ENCODE assay signal across 8 cellular contexts in the genomic region with DNA sequence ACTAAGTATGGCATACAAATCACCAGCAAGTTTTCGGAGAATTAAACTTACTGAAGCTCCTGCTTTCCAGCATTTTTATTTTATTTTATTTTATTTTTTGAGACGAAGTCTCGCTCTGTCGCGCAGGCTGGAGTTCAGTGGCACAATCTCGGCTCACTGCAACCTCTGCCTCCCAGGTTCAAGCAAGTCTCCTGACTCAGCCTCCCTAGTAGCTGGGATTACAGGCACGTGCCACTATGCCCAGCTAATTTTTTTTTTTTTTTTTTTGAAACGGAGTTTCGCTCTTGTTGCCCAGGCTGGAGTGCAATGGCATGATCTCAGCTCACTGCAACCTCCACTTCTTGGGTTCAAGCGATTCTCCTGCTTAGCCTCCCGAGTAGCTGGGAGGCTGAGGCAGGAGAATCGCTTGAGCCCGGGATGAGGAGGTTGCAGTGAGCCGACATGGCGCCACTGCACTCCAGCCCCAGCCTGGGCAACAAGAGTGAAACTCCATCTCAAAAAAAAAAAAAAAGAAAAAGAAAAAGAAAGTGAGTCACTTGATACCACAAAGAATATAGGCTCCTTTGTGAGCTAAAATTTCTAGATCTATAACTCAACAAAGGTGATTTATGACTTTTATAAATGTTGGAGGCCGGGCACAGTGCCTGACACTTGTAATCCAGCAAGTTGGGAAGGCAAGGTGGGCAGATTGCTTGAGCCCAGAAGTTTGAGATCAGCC. TPM values are rescaled to one million over a fixed set of nuclear protein-coding genes. Genes with fewer than 3 reads are reported as not detected.
DNase-seq lines count a peak whose midpoint lies in the region; ATAC-seq and TF ChIP-seq lines count a peak whose summit lies in the region.
"Not testable (repeated sequence)": the region's sequence is repeated elsewhere in the genome, so short reads cannot be mapped to it uniquely, and the experiment has no call there.

No MANE protein-coding gene starts in this region.

- not testable (repeated sequence) for H3K9me3 Mint-ChIP-seq in activated CD8-positive, alpha-beta T cell treated with anti-CD3 and anti-CD28 coated beads for 36 hours; dendritic cell treated with granulocyte-macrophage colony-stimulating factor and Interleukin-4, amounts not matched to agents 40 ng/mL and 50 ng/mL, for 4 days

- not testable (repeated sequence) for H3K36me3 Mint-ChIP-seq in activated CD8-positive, alpha-beta T cell treated with anti-CD3 and anti-CD28 coated beads for 36 hours (ENCODE audit: low read depth); dendritic cell treated with granulocyte-macrophage colony-stimulating factor and Interleukin-4, amounts not matched to agents 40 ng/mL and 50 ng/mL, for 4 days (ENCODE audit: low read depth)

- POLR2A ChIA-PET in OCI-LY7 (lab: Charles Lee) = interaction anchor here (0.6 to 7.8 kb wide), 31 partner anchors 9 to 171 kb away, joined by 3 to 76 read pairs (median 6); no protein-coding TSS in a partner anchor
- POLR2A ChIA-PET in activated CD8-positive, alpha-beta T cell treated with anti-CD3 and anti-CD28 coated beads for 36 hours (lab: Charles Lee) = interaction anchor here (0.6 to 1.2 kb wide), 2 partner anchors 11 kb away, joined by 3 read pairs; no protein-coding TSS in a partner anchor

- peaks cover 0 to 16% (median 7%) of the 10 kb centered on the region in 11 experiments; a peak in 17 of 22 replicates for H3K9me3 ChIP-seq in BLaER1 treated with 17β-estradiol and CSF1 and Interleukin-3, amounts not matched to agents 10 nM and 100 nM (replicated peaks in 1 of 11)
- H3K9me3 ChIP-seq in OCI-LY7 (ENCODE audit: low read length) = not testable (repeated sequence)

- not testable (repeated sequence) for DNase-seq in OCI-LY7 (ENCODE audit: low spot score)
- DNase-seq in activated CD8-positive, alpha-beta T cell treated with anti-CD3 and anti-CD28 coated beads for 36 hours = peak; percentile 14
- DNase-seq in stimulated activated CD4-positive, alpha-beta T cell treated with anti-CD3 and anti-CD28 coated beads, Interleukin-4, amount 100 ng/mL, for 1 hour = peak; percentile 8

- H3K9ac ChIP-seq in BLaER1 treated with 17β-estradiol and CSF1 and Interleukin-3, amounts not matched to agents 10 nM and 100 nM = peak overlapping the region; percentile 66 to 77 (median 73); a peak in 21 of 22 replicates

- intact Hi-C loops in OCI-LY7 (cut with micrococcal nuclease; ENCODE audit: unreplicated experiment) = loop anchor here (2.0 to 5.0 kb wide), 4 partner anchors 54 to 153 kb away; a partner anchor contains a TSS
- intact Hi-C loops in activated CD8-positive, alpha-beta T cell treated with anti-CD3 and anti-CD28 coated beads for 36 hours (cut with micrococcal nuclease); dendritic cell treated with granulocyte-macrophage colony-stimulating factor and Interleukin-4, amounts not matched to agents 40 ng/mL and 50 ng/mL, for 4 days (cut with micrococcal nuclease): not testable (repeated sequence)

- CTCF ChIA-PET in OCI-LY7 (lab: Charles Lee; ENCODE audit: unreplicated experiment) = interaction anchor here (0.5 to 1.9 kb wide), 7 partner anchors 23 to 117 kb away, joined by 3 to 7 read pairs (median 4); no protein-coding TSS in a partner anchor
- CTCF ChIA-PET in activated CD8-positive, alpha-beta T cell treated with anti-CD3 and anti-CD28 coated beads for 36 hours (lab: Charles Lee) = interaction anchor here (0.7 to 2.1 kb wide), 9 partner anchors 10 to 117 kb away, joined by 3 to 6 read pairs (median 3); no protein-coding TSS in a partner anchor

- not testable (repeated sequence) for TF ChIP-seq CTCF in OCI-LY7 (conservative IDR thresholded peaks at IDR 0.05; ENCODE audit: low read length); activated CD8-positive, alpha-beta T cell treated with anti-CD3 and anti-CD28 coated beads for 36 hours (IDR thresholded peaks at IDR 0.05)

- peak; percentile 24 for ATAC-seq in GM18909 (IDR thresholded peaks at IDR 0.05; ENCODE audit: poor library complexity, unreplicated experiment)
- peak; percentile 10 for ATAC-seq in GM21786 (IDR thresholded peaks at IDR 0.05; ENCODE audit: unreplicated experiment)
- peak; percentile 38 for ATAC-seq in HG03280 (IDR thresholded peaks at IDR 0.05; ENCODE audit: unreplicated experiment)
- peak; percentile 56 for ATAC-seq in activated CD8-positive, alpha-beta T cell treated with anti-CD3 and anti-CD28 coated beads for 36 hours

- H2AFZ ChIP-seq in OCI-LY7 (ENCODE audit: low read length) = not testable (repeated sequence)

- H3K4me1 Mint-ChIP-seq in activated CD8-positive, alpha-beta T cell treated with anti-CD3 and anti-CD28 coated beads for 36 hours (ENCODE audit: low read depth) = peaks cover 33% of the 10 kb centered on the region
- H3K4me1 Mint-ChIP-seq in dendritic cell treated with granulocyte-macrophage colony-stimulating factor and Interleukin-4, amounts not matched to agents 40 ng/mL and 50 ng/mL, for 4 days (ENCODE audit: low read depth) = peaks cover 76% of the 10 kb centered on the region

- not testable (repeated sequence) for H3K27me3 ChIP-seq in BLaER1 treated with 17β-estradiol and CSF1 and Interleukin-3, amounts not matched to agents 10 nM and 100 nM

- peak overlapping the region; percentile 72 for H3K27ac Mint-ChIP-seq in activated CD8-positive, alpha-beta T cell treated with anti-CD3 and anti-CD28 coated beads for 36 hours
- H3K27ac Mint-ChIP-seq in dendritic cell treated with granulocyte-macrophage colony-stimulating factor and Interleukin-4, amounts not matched to agents 40 ng/mL and 50 ng/mL, for 4 days = peak overlapping the region; percentile 98

- H4K20me1 ChIP-seq in BLaER1 treated with 17β-estradiol and CSF1 and Interleukin-3, amounts not matched to agents 10 nM and 100 nM; OCI-LY7 (ENCODE audit: insufficient read depth, low read length): not testable (repeated sequence)

- peaks cover 76 to 88% (median 80%) of the 10 kb centered on the region in 10 experiments for H3K4me1 ChIP-seq in BLaER1 treated with 17β-estradiol and CSF1 and Interleukin-3, amounts not matched to agents 10 nM and 100 nM
- H3K4me1 ChIP-seq in OCI-LY7 (ENCODE audit: insufficient read depth, low read length, poor library complexity, severe bottlenecking) = peaks cover 93% of the 10 kb centered on the region

- H3K79me2 ChIP-seq in OCI-LY7 (ENCODE audit: insufficient read depth, low read depth, low read length) = not testable (repeated sequence)

- H3K27ac ChIP-seq in BLaER1 treated with 17β-estradiol and CSF1 and Interleukin-3, amounts not matched to agents 10 nM and 100 nM = peak overlapping the region; percentile 81 to 95 (median 85)
- peak overlapping the region; percentile 98 for H3K27ac ChIP-seq in OCI-LY7 (ENCODE audit: low read depth, low read length, poor library complexity, severe bottlenecking)

- H3K4me3 ChIP-seq in BLaER1 treated with 17β-estradiol and CSF1 and Interleukin-3, amounts not matched to agents 10 nM and 100 nM = peak overlapping the region in 3 of 10 experiments; percentile 1 to 11 (median 3); a peak in 1 of 20 replicates
- peak overlapping the region; percentile 45 for H3K4me3 ChIP-seq in OCI-LY7 (ENCODE audit: low read depth, low read length, poor library complexity, severe bottlenecking)

- not testable (repeated sequence) for H3K36me3 ChIP-seq in BLaER1 treated with 17β-estradiol and CSF1 and Interleukin-3, amounts not matched to agents 10 nM and 100 nM; OCI-LY7 (ENCODE audit: insufficient read depth, low read length)

- not testable (repeated sequence) for H3K9me2 ChIP-seq in OCI-LY7 (ENCODE audit: insufficient read depth, low read length)

- not testable (repeated sequence) for H3K4me3 Mint-ChIP-seq in activated CD8-positive, alpha-beta T cell treated with anti-CD3 and anti-CD28 coated beads for 36 hours; dendritic cell treated with granulocyte-macrophage colony-stimulating factor and Interleukin-4, amounts not matched to agents 40 ng/mL and 50 ng/mL, for 4 days

- H3K27me3 Mint-ChIP-seq in activated CD8-positive, alpha-beta T cell treated with anti-CD3 and anti-CD28 coated beads for 36 hours; dendritic cell treated with granulocyte-macrophage colony-stimulating factor and Interleukin-4, amounts not matched to agents 40 ng/mL and 50 ng/mL, for 4 days: not testable (repeated sequence)

- not testable (repeated sequence) for BruUV-seq in OCI-LY7 (replicated peaks; lab: Mats Ljungman, UMichigan)

- peak overlapping the region; percentile 66 to 88 (median 73) for H3K4me2 ChIP-seq in BLaER1 treated with 17β-estradiol and CSF1 and Interleukin-3, amounts not matched to agents 10 nM and 100 nM
- peak overlapping the region; percentile 68 for H3K4me2 ChIP-seq in OCI-LY7 (ENCODE audit: low read length)

RNA-seq across cellular contexts. Expression of a gene that starts 35.4 kb away (rescaled TPM):
- total RNA-seq in OCI-LY7 (2014; rRNA removed; shearing (Covaris generic)) = 36.6 and 50.8 TPM in 2 replicates
- total RNA-seq in OCI-LY7 (2022) = 90.7 and 101 TPM in 2 replicates
- total RNA-seq in activated CD8-positive, alpha-beta T cell treated with anti-CD3 and anti-CD28 coated beads for 36 hours = 10 to 100 TPM; 32.3 TPM
